11 cellular contexts compared by ENCODE assay signal in the genomic region with DNA sequence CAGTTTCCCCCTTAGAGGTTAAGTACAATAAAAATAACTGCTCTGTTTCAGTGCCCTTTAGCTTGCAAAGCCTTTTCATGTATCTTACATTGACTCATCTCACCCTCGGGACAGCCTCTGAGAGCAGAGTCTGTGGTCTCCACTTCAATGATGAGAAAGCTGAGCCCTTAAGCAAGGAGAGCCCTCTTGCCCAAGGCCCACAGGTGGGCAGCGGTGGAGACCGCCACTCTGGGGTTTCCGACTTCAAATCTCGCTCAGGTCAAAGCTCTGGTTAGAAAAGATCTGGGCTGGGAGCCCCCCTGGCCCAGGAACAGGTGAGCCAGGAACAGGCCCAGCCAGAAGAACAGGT. TPM values are rescaled to one million over a fixed set of nuclear protein-coding genes. Genes with fewer than 3 reads are reported as not detected.
A peak's percentile ranks its signal among the peaks of the same experiment; 100 is the strongest.
DNase-seq lines count a peak whose midpoint lies in the region; ATAC-seq and TF ChIP-seq lines count a peak whose summit lies in the region.
"Had no signal": no experiment of that assay in that cellular context is flagged by ENCODE, and none has a peak within 500 bp of the region (broad histone marks: within the 10 kb centered on the region; RNA-seq: fewer than 3 reads in every experiment).

No MANE protein-coding gene starts in this region.

- no peaks in the 10 kb centered on the region for H3K9me3 Mint-ChIP-seq in activated CD8-positive, alpha-beta T cell treated with anti-CD3 and anti-CD28 coated beads, Interleukin-2, amount 10 ng/mL, durations not matched to agents 7 days and 5 days (ENCODE audit: insufficient read depth)
- H3K9me3 Mint-ChIP-seq in mesothelial cell of epicardium: no peaks in the 10 kb centered on the region

- ATAC-seq in activated CD8-positive, alpha-beta T cell treated with anti-CD3 and anti-CD28 coated beads, Interleukin-2, amount 10 ng/mL, durations not matched to agents 7 days and 5 days: no peak
- ATAC-seq in body of pancreas: no peak
- no peak for ATAC-seq in GM18909 (IDR thresholded peaks at IDR 0.05; ENCODE audit: poor library complexity, unreplicated experiment)

- no peaks in the 10 kb centered on the region for H3K27me3 Mint-ChIP-seq in activated CD8-positive, alpha-beta T cell treated with anti-CD3 and anti-CD28 coated beads, Interleukin-2, amount 10 ng/mL, durations not matched to agents 7 days and 5 days (ENCODE audit: low read depth)
- no peaks in the 10 kb centered on the region for H3K27me3 Mint-ChIP-seq in mesothelial cell of epicardium (ENCODE audit: low read depth)

- H3K4me1 ChIP-seq in A673 (ENCODE audit: insufficient read depth, low read length, poor library complexity, severe bottlenecking): peaks cover 50% of the 10 kb centered on the region
- peaks cover 30% of the 10 kb centered on the region for H3K4me1 ChIP-seq in body of pancreas

- 53 to 64% methylated on average over 1 to 5 of the region's 5 CpGs for WGBS in body of pancreas, 2 donors

- no TSS peak for BruUV-seq in A673 (replicated peaks; lab: Mats Ljungman, UMichigan)

- intact Hi-C loops in A673 (cut with micrococcal nuclease; ENCODE audit: unreplicated experiment) (no loop called here), body of pancreas (cut with DNase I) (no loop called here)

- TF ChIP-seq CTCF in A673 (conservative IDR thresholded peaks at IDR 0.05; ENCODE audit: low read depth, low read length): no peak
- no peak for TF ChIP-seq CTCF in GM12865 (IDR thresholded peaks at IDR 0.05; ENCODE audit: insufficient read depth, low read depth, low read length, missing control alignments)
- TF ChIP-seq CTCF in mesothelial cell of epicardium (IDR thresholded peaks at IDR 0.05; ENCODE audit: unreplicated experiment): no peak
- no peak for TF ChIP-seq CTCF in body of pancreas (IDR thresholded peaks at IDR 0.05)

- H3K36me3 ChIP-seq in A673 (ENCODE audit: insufficient read depth, low read length, poor library complexity, severe bottlenecking): no peaks in the 10 kb centered on the region
- no peaks in the 10 kb centered on the region for H3K36me3 ChIP-seq in body of pancreas (replicated peaks in 1 of 2; ENCODE audit: insufficient read depth in 1 of 2, low read depth in 2 of 2)
- H3K36me3 ChIP-seq: prostate gland had no signal

- H3K9me3 ChIP-seq in A673 (ENCODE audit: low read depth, low read length, poor library complexity, severe bottlenecking): no peaks in the 10 kb centered on the region
- H3K9me3 ChIP-seq in body of pancreas: no peaks in the 10 kb centered on the region
- H3K9me3 ChIP-seq: prostate gland had no signal

- H3K4me3 ChIP-seq in A673 (ENCODE audit: low read depth, low read length, poor library complexity, severe bottlenecking) (no peak overlapping the region), GM12865 (ENCODE audit: low read depth, low read length) (peak overlapping the region; percentile 93), body of pancreas (no peak overlapping the region)
- H3K4me3 ChIP-seq: prostate gland had no signal

- CTCF ChIA-PET in A673 (lab: Charles Lee): interaction anchor here (0.6 to 1.3 kb wide), 3 partner anchors 14 to 381 kb away, joined by 3 to 7 read pairs (median 4); no protein-coding TSS in a partner anchor
- CTCF ChIA-PET in activated CD8-positive, alpha-beta T cell treated with anti-CD3 and anti-CD28 coated beads, Interleukin-2, amount 10 ng/mL, durations not matched to agents 7 days and 5 days (lab: Charles Lee): interaction anchor here (0.9 to 1.6 kb wide), 4 partner anchors 77 to 272 kb away, joined by 3 to 6 read pairs (median 4); partner anchors contain the start of gene ADAM15

- no peak overlapping the region for H3K4me3 Mint-ChIP-seq in activated CD8-positive, alpha-beta T cell treated with anti-CD3 and anti-CD28 coated beads, Interleukin-2, amount 10 ng/mL, durations not matched to agents 7 days and 5 days
- H3K4me3 Mint-ChIP-seq in mesothelial cell of epicardium: no peak overlapping the region

- H3K4me1 Mint-ChIP-seq in activated CD8-positive, alpha-beta T cell treated with anti-CD3 and anti-CD28 coated beads, Interleukin-2, amount 10 ng/mL, durations not matched to agents 7 days and 5 days (ENCODE audit: low read depth): peaks cover 68% of the 10 kb centered on the region
- peaks cover 35% of the 10 kb centered on the region for H3K4me1 Mint-ChIP-seq in mesothelial cell of epicardium

- TF ChIP-seq POLR2A in body of pancreas (IDR thresholded peaks at IDR 0.05): no peak

- H3K27ac Mint-ChIP-seq in activated CD8-positive, alpha-beta T cell treated with anti-CD3 and anti-CD28 coated beads, Interleukin-2, amount 10 ng/mL, durations not matched to agents 7 days and 5 days: peak overlapping the region; percentile 91
- peak overlapping the region; percentile 3 for H3K27ac Mint-ChIP-seq in mesothelial cell of epicardium

- DNase-seq in A673 (ENCODE audit: low spot score): no peak
- DNase-seq in GM12865 (ENCODE audit: low read depth): peak; percentile 85
- DNase-seq in activated CD8-positive, alpha-beta T cell treated with anti-CD3 and anti-CD28 coated beads, Interleukin-2, amount 10 ng/mL, durations not matched to agents 7 days and 5 days: no peak
- no peak for DNase-seq in mesothelial cell of epicardium (ENCODE audit: low spot score in 2 of 2, unreplicated experiment in 2 of 2)
- no peak for DNase-seq in body of pancreas
- DNase-seq in GF-D8 (lab: John Stamatoyannopoulos, UW): no peak
- no peak for DNase-seq in SKM-1 (lab: John Stamatoyannopoulos, UW; ENCODE audit: unreplicated experiment)
- DNase-seq: GOT3, NCI-H1092 had no signal

- H3K36me3 Mint-ChIP-seq in activated CD8-positive, alpha-beta T cell treated with anti-CD3 and anti-CD28 coated beads, Interleukin-2, amount 10 ng/mL, durations not matched to agents 7 days and 5 days (ENCODE audit: low read depth): peaks cover 3% of the 10 kb centered on the region
- peaks cover under 1% of the 10 kb centered on the region for H3K36me3 Mint-ChIP-seq in mesothelial cell of epicardium

- no peaks in the 10 kb centered on the region for H3K27me3 ChIP-seq in A673 (replicated peaks; ENCODE audit: insufficient read depth, low read depth, low read length, poor library complexity)
- H3K27me3 ChIP-seq in body of pancreas: no peaks in the 10 kb centered on the region

- peak overlapping the region; percentile 53 for H3K27ac ChIP-seq in A673 (ENCODE audit: low read depth, low read length, poor library complexity, severe bottlenecking)
- peak overlapping the region in 2 of 4 donors; percentile 82 for H3K27ac ChIP-seq in body of pancreas
- H3K27ac ChIP-seq: prostate gland had no signal

- POLR2A ChIA-PET in A673 (lab: Charles Lee; ENCODE audit: low non-redundant PET): no interaction called here
- POLR2A ChIA-PET in activated CD8-positive, alpha-beta T cell treated with anti-CD3 and anti-CD28 coated beads, Interleukin-2, amount 10 ng/mL, durations not matched to agents 7 days and 5 days (lab: Charles Lee): interaction anchor here (0.5 to 7.8 kb wide), 3 partner anchors 13 to 720 kb away, joined by 4 to 77 read pairs (median 7); partner anchors contain the start of genes CKS1B and PBXIP1

RNA-seq across cellular contexts. Expression of gene PMVK, which starts 4.3 kb away (rescaled TPM):
- 30.8 and 34.4 TPM in 2 replicates for total RNA-seq in A673 (2021)
- total RNA-seq in activated CD8-positive, alpha-beta T cell treated with anti-CD3 and anti-CD28 coated beads, Interleukin-2, amount 10 ng/mL, durations not matched to agents 7 days and 5 days: 10 to 100 TPM; 40.9 to 43.8 TPM
- 19.7 to 21.2 TPM (median 20.5 TPM) in 3 replicates for total RNA-seq in mesothelial cell of epicardium
- total RNA-seq in body of pancreas: 10 to 100 TPM in 1 of 2 donors, 1 to 10 TPM in 1; 7.0 to 18.5 TPM

RNA-seq across cellular contexts. Expression of gene PBXIP1, which starts 15.0 kb away (rescaled TPM):
- total RNA-seq in A673 (2021) (12.7 and 20.8 TPM in 2 replicates), mesothelial cell of epicardium (53.8 to 56.2 TPM (median 56.2 TPM) in 3 replicates), body of pancreas (10 to 100 TPM; 26.0 to 60.7 TPM)
- 10 to 100 TPM; 44.5 to 48.2 TPM for total RNA-seq in activated CD8-positive, alpha-beta T cell treated with anti-CD3 and anti-CD28 coated beads, Interleukin-2, amount 10 ng/mL, durations not matched to agents 7 days and 5 days

RNA-seq across cellular contexts. Expression of gene PYGO2, which starts 20.7 kb away (rescaled TPM):
- total RNA-seq in A673 (2021) (46.3 and 48.5 TPM in 2 replicates), mesothelial cell of epicardium (43.8 to 47.3 TPM (median 44.6 TPM) in 3 replicates), body of pancreas (10 to 100 TPM; 10.9 to 15.2 TPM)
- 10 to 100 TPM; 40.2 to 43.9 TPM for total RNA-seq in activated CD8-positive, alpha-beta T cell treated with anti-CD3 and anti-CD28 coated beads, Interleukin-2, amount 10 ng/mL, durations not matched to agents 7 days and 5 days

RNA-seq across cellular contexts. Expression of gene SHC1, which starts 29.7 kb away (rescaled TPM):
- total RNA-seq in A673 (2021) (201 and 204 TPM in 2 replicates), mesothelial cell of epicardium (115 to 132 TPM (median 117 TPM) in 3 replicates), body of pancreas (10 to 100 TPM; 38.1 to 45.5 TPM)
- 10 to 100 TPM; 69.6 to 72.4 TPM for total RNA-seq in activated CD8-positive, alpha-beta T cell treated with anti-CD3 and anti-CD28 coated beads, Interleukin-2, amount 10 ng/mL, durations not matched to agents 7 days and 5 days

RNA-seq across cellular contexts. Expression of gene CKS1B, which starts 33.6 kb away (rescaled TPM):
- 291 and 295 TPM in 2 replicates for total RNA-seq in A673 (2021)
- 100 to 1,000 TPM; 151 to 153 TPM for total RNA-seq in activated CD8-positive, alpha-beta T cell treated with anti-CD3 and anti-CD28 coated beads, Interleukin-2, amount 10 ng/mL, durations not matched to agents 7 days and 5 days
- 64.0 to 70.9 TPM (median 68.2 TPM) in 3 replicates for total RNA-seq in mesothelial cell of epicardium
- 10 to 100 TPM; 15.6 to 29.0 TPM for total RNA-seq in body of pancreas
